Comparison of ENCODE assay signal across 8 cellular contexts in genomic region chr1:145979746-145980435, GRCh38. TPM values are rescaled to one million over a fixed set of nuclear protein-coding genes. Genes with fewer than 3 reads are reported as not detected.
DNase-seq lines count a peak whose midpoint lies in the region; ATAC-seq and TF ChIP-seq lines count a peak whose summit lies in the region.

No MANE protein-coding gene starts in this region.

- peak overlapping the region; percentile 52 for H3K4me2 ChIP-seq in hepatocyte

- H3K4me1 Mint-ChIP-seq in Calu3 (ENCODE audit: low read depth, unreplicated experiment) = peaks cover 9% of the 10 kb centered on the region

- no peaks in the 10 kb centered on the region for H3K9me2 ChIP-seq in hepatocyte (replicated peaks; ENCODE audit: insufficient read depth)

- H3K36me3 ChIP-seq in SK-N-MC (ENCODE audit: insufficient read depth, low read length) (no peaks in the 10 kb centered on the region; the same call in 1 of the 2 replicates), hepatocyte (replicated peaks; ENCODE audit: insufficient read depth, low read depth) (no peaks in the 10 kb centered on the region), thoracic aorta (no peaks in the 10 kb centered on the region)

- no peak for DNase-seq in Calu3
- DNase-seq in SK-N-MC (ENCODE audit: low read depth, low spot score) = no peak
- DNase-seq in hepatocyte (ENCODE audit: low spot score) = no peak
- DNase-seq in thoracic aorta (ENCODE audit: low spot score) = no peak
- no peak for DNase-seq in DMS 273 treated with DMSO at 0.1 percent for 48 hours (lab: John Stamatoyannopoulos, UW)
- no peak for DNase-seq in left lobe of liver (ENCODE audit: low spot score)
- DNase-seq in COR-L47 (lab: John Stamatoyannopoulos, UW) = no peak

- H3K4me3 ChIP-seq in SK-N-MC = peak overlapping the region; percentile 59
- H3K4me3 ChIP-seq in hepatocyte = no peak overlapping the region
- peak overlapping the region; percentile 68 for H3K4me3 ChIP-seq in thoracic aorta

- TSS peak; percentile 85 for BruUV-seq in Calu3 (replicated peaks; lab: Mats Ljungman, UMichigan)

- CTCF ChIA-PET in Calu3 (lab: Charles Lee) = interaction anchor here (0.6 to 4.6 kb wide), 18 partner anchors 8 to 120 kb away, joined by 3 to 32 read pairs (median 4); partner anchors contain the start of genes ANKRD34A, PIAS3, POLR3GL and RBM8A

- H3K27ac ChIP-seq in SK-N-MC (peak overlapping the region; percentile 91), hepatocyte (peak overlapping the region; percentile 90), thoracic aorta (peak overlapping the region; percentile 95 to 98)

- ATAC-seq in HG02678 (IDR thresholded peaks at IDR 0.05; ENCODE audit: unreplicated experiment) = peak; percentile 18
- peak; percentile 43 for ATAC-seq in thoracic aorta (ENCODE audit: insufficient number of reproducible peaks, low FRiP score, low read depth)
- ATAC-seq in left lobe of liver = no peak

- H3K4me1 ChIP-seq in hepatocyte (ENCODE audit: insufficient read depth) (peaks cover 21% of the 10 kb centered on the region), thoracic aorta (ENCODE audit: control insufficient read depth in 1 of 2, low read depth in 2 of 2) (peaks cover 67 to 69% of the 10 kb centered on the region in 2 donors)

- H3K9me3 Mint-ChIP-seq in Calu3 (ENCODE audit: low read depth, unreplicated experiment) = no peaks in the 10 kb centered on the region

- intact Hi-C loops in Calu3 (cut with micrococcal nuclease; ENCODE audit: unreplicated experiment) = no loop called here

- TF ChIP-seq CTCF in Calu3 (IDR thresholded peaks at IDR 0.05; ENCODE audit: unreplicated experiment) (no peak), hepatocyte (IDR thresholded peaks at IDR 0.05; ENCODE audit: poor library complexity) (no peak), thoracic aorta (IDR thresholded peaks at IDR 0.05) (no peak)

- H3K27me3 ChIP-seq in hepatocyte = no peaks in the 10 kb centered on the region
- no peaks in the 10 kb centered on the region for H3K27me3 ChIP-seq in thoracic aorta (replicated peaks; ENCODE audit: insufficient read depth)

- H3K9ac ChIP-seq in SK-N-MC (ENCODE audit: insufficient read length) = peak overlapping the region; percentile 33

- H3K27me3 Mint-ChIP-seq in Calu3 (ENCODE audit: unreplicated experiment) = no peaks in the 10 kb centered on the region

- 62% methylated on average over 7 of the region's 7 CpGs for WGBS in hepatocyte (ENCODE audit: low lambda C conversion rate, missing lambda C conversion rate)

- H3K9me3 ChIP-seq in SK-N-MC (ENCODE audit: low read depth, low read length) (no peaks in the 10 kb centered on the region), hepatocyte (ENCODE audit: low read depth) (no peaks in the 10 kb centered on the region), thoracic aorta (no peaks in the 10 kb centered on the region)

- H3K79me2 ChIP-seq in hepatocyte = no peaks in the 10 kb centered on the region

- H3K27ac Mint-ChIP-seq in Calu3 (ENCODE audit: unreplicated experiment) = no peak overlapping the region

- H4K20me1 ChIP-seq in hepatocyte (ENCODE audit: insufficient read depth, poor library complexity, severe bottlenecking) = no peaks in the 10 kb centered on the region

- H2AFZ ChIP-seq in hepatocyte = no peak overlapping the region

- peaks cover 9% of the 10 kb centered on the region for H3K36me3 Mint-ChIP-seq in Calu3 (ENCODE audit: insufficient read depth, unreplicated experiment)

- no peak overlapping the region for H3K4me3 Mint-ChIP-seq in Calu3 (ENCODE audit: low read depth, unreplicated experiment)

RNA-seq across cellular contexts. Expression of gene POLR3GL, which starts 15.4 kb away (rescaled TPM):
- 9.9 and 11.5 TPM in 2 replicates for total RNA-seq in Calu3 (2022)
- 10.5 and 15.6 TPM in 2 replicates for total RNA-seq in hepatocyte
- 27.2 and 27.3 TPM in 2 replicates for polyA plus RNA-seq in hepatocyte
- 10 to 100 TPM; 16.9 TPM for total RNA-seq in thoracic aorta
- 14.2 TPM for total RNA-seq in left lobe of liver

RNA-seq across cellular contexts. Expression of gene ANKRD34A, which starts 15.5 kb away (rescaled TPM):
- 0.19 and 0.27 TPM in 2 replicates for total RNA-seq in Calu3 (2022)
- 0.28 and 0.90 TPM in 2 replicates for total RNA-seq in hepatocyte
- polyA plus RNA-seq in hepatocyte = 0.76 and 0.83 TPM in 2 replicates
- 1 to 10 TPM; 1.1 TPM for total RNA-seq in thoracic aorta
- total RNA-seq in left lobe of liver = 0.65 TPM

RNA-seq across cellular contexts. Expression of gene TXNIP, which starts 16.5 kb away (rescaled TPM):
- 18.5 and 27.3 TPM in 2 replicates for total RNA-seq in Calu3 (2022)
- total RNA-seq in hepatocyte = 160 TPM in 2 replicates
- 75.3 and 85.0 TPM in 2 replicates for polyA plus RNA-seq in hepatocyte
- 100 to 1,000 TPM; 423 to 622 TPM for total RNA-seq in thoracic aorta
- 66.5 TPM for total RNA-seq in left lobe of liver

RNA-seq across cellular contexts. Expression of gene LIX1L, which starts 22.1 kb away (rescaled TPM):
- total RNA-seq in Calu3 (2022) (6.3 and 7.2 TPM in 2 replicates), hepatocyte (14.0 and 17.9 TPM in 2 replicates), thoracic aorta (10 to 100 TPM; 45.4 to 49.5 TPM), left lobe of liver (11.4 TPM)
- 15.3 and 16.3 TPM in 2 replicates for polyA plus RNA-seq in hepatocyte

RNA-seq across cellular contexts. Expression of gene HJV, which starts 41.6 kb away (rescaled TPM):
- not detected in 2 replicates for total RNA-seq in Calu3 (2022)
- total RNA-seq in hepatocyte = 5.7 and 6.7 TPM in 2 replicates
- 1.00 and 3.0 TPM in 2 replicates for polyA plus RNA-seq in hepatocyte
- not detected for total RNA-seq in thoracic aorta
- 110 TPM for total RNA-seq in left lobe of liver
